11 cellular contexts compared by ENCODE assay signal in the genomic region with DNA sequence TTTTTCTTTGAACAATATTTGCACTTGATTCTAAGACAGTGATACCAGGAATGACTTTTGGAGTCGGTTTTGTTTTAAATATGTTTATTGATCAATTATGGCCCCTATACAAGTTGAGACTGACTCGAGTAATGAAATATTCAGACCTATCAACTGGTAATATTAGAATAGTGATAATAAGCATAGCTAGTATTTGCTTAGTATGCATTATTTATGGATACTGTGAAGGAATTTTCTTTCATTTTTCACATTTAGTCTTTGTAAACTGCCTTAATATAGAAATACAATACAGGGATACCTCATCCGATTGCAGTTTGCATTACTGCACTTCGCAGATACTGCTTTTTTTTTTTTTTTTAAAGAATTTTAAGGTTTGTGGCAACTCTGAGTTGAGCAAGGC.
"Had no signal": no experiment of that assay in that cellular context is flagged by ENCODE, and none has a peak within 500 bp of the region (broad histone marks: within the 10 kb centered on the region; RNA-seq: fewer than 3 reads in every experiment).

No MANE protein-coding gene starts in this region.

- H3K4me2 ChIP-seq: GM23338 had no signal

- H3K4me1 ChIP-seq: HAP-1 had no signal

- DNase-seq: GM23248, GOT3, H7, H9, HCEC 1CT, HFFc6 had no signal

- H3K36me3 ChIP-seq: HAP-1 had no signal

- H3K9me3 ChIP-seq: HAP-1 had no signal

- H3K9ac ChIP-seq: GM23248 had no signal

- H3K4me3 ChIP-seq: GM23248, GM23338, HAP-1 had no signal

- H3K27ac ChIP-seq: GM23248 had no signal

- H2AFZ ChIP-seq: GM23248, GM23338 had no signal

- FAIRE-seq: H1, H54 had no signal

- ATAC-seq: GM23338, HCT116 had no signal
